ENCODE assay signal across 8 cellular contexts in the genomic region with DNA sequence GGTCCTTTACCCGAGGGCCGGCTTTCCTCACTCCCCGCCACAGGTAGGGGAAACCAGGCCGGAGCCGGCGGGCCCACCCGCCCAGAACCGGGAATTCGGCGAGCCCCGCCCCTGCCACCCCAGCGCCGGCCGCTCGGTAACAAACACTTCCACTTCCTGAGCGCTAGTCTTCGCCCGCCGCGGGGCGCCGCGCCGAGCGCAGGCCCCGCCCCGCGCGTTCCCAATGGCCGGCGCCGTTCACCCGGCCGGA. TPM values are rescaled to one million over a fixed set of nuclear protein-coding genes. Genes with fewer than 3 reads are reported as not detected.
A peak's percentile ranks its signal among the peaks of the same experiment; 100 is the strongest.
DNase-seq lines count a peak whose midpoint lies in the region; ATAC-seq lines count a peak whose summit lies in the region.

No MANE protein-coding gene starts in this region.

- WGBS in esophagus, 2 donors: 0 to 1% methylated on average over 34 of the region's 34 CpGs

- H3K4me1 ChIP-seq in NT2/D1 (ENCODE audit: insufficient read depth, insufficient read length) (peaks cover 51% of the 10 kb centered on the region), esophagus (ENCODE audit: control insufficient read depth in 2 of 2, insufficient read depth in 2 of 2, low read length in 1 of 2) (peaks cover 3 to 23% of the 10 kb centered on the region in 2 donors)

- peak overlapping the region; percentile 76 to 77 for H3K27ac ChIP-seq in esophagus (ENCODE audit: low read depth in 2 of 2, low read length in 1 of 2)

- no peaks in the 10 kb centered on the region for H3K9me3 ChIP-seq in NT2/D1 (ENCODE audit: insufficient read depth, low read length)
- no peaks in the 10 kb centered on the region for H3K9me3 ChIP-seq in esophagus (ENCODE audit: control insufficient read depth in 2 of 2, insufficient read depth in 1 of 2, low read depth in 1 of 2, low read length in 1 of 2)

- peak; percentile 52 for ATAC-seq in GM18508 (IDR thresholded peaks at IDR 0.05; ENCODE audit: insufficient read depth, unreplicated experiment)
- ATAC-seq in HG03139 (IDR thresholded peaks at IDR 0.05; ENCODE audit: unreplicated experiment): no peak
- ATAC-seq in GM18873 (IDR thresholded peaks at IDR 0.05; ENCODE audit: low FRiP score, unreplicated experiment): no peak
- no peak for ATAC-seq in GM21447 (IDR thresholded peaks at IDR 0.05; ENCODE audit: unreplicated experiment)

- H3K36me3 ChIP-seq in NT2/D1 (ENCODE audit: insufficient read depth, insufficient read length, low read length) (peaks cover 8% of the 10 kb centered on the region), esophagus (ENCODE audit: control insufficient read depth in 2 of 2, insufficient read depth in 2 of 2, low read length in 1 of 2) (peaks cover 0 to 2% of the 10 kb centered on the region in 2 donors)

- peak overlapping the region; percentile 39 for H3K9ac ChIP-seq in NT2/D1 (ENCODE audit: insufficient read length, low read depth)

- H3K4me3 ChIP-seq in NT2/D1 (ENCODE audit: insufficient read length, low read depth) (no peak overlapping the region), esophagus (ENCODE audit: low read depth in 1 of 2, low read length in 2 of 2) (peak overlapping the region; percentile 79 to 97), skeletal muscle cell (ENCODE audit: low read depth, low read length) (peak overlapping the region; percentile 89)

- H3K27me3 ChIP-seq in NT2/D1 (ENCODE audit: insufficient read depth, insufficient read length) (no peaks in the 10 kb centered on the region), esophagus (ENCODE audit: control insufficient read depth in 1 of 2, insufficient read depth in 2 of 2, low read length in 2 of 2) (no peaks in the 10 kb centered on the region)

- DNase-seq in NT2/D1 (ENCODE audit: low read depth, low spot score) (no peak), skeletal muscle cell (ENCODE audit: low read depth) (no peak), NCI-H1417 treated with DMSO at 0.1 percent for 48 hours (lab: John Stamatoyannopoulos, UW) (no peak)

RNA-seq across cellular contexts. Expression of gene NHERF1, which starts 0.2 kb away (rescaled TPM):
- polyA plus RNA-seq in esophagus: 100 to 1,000 TPM; 108 to 224 TPM

RNA-seq across cellular contexts. Expression of gene RAB37, which starts 11.1 kb away (rescaled TPM):
- under 1 TPM; 0.66 to 0.86 TPM for polyA plus RNA-seq in esophagus

RNA-seq across cellular contexts. Expression of gene NAT9, which starts 27.9 kb away (rescaled TPM):
- polyA plus RNA-seq in esophagus: 10 to 100 TPM; 19.7 to 25.6 TPM

RNA-seq across cellular contexts. Expression of gene CD300LF, which starts 35.5 kb away (rescaled TPM):
- under 1 TPM; 0.04 to 0.14 TPM for polyA plus RNA-seq in esophagus
